ENCODE assay signal across 2 cellular contexts in genomic region chr17:42051013-42051400, GRCh38.
TF ChIP-seq lines count a peak whose summit lies in the region.

No MANE protein-coding gene starts in this region.

TF ChIP-seq in IMR-90, 13 proteins besides CTCF, POLR2A, EP300 and RAD21:
- no peak for TF ChIP-seq MAZ (IDR thresholded peaks at IDR 0.05; ENCODE audit: borderline replicate concordance, low read depth, low read length)
- TF ChIP-seq MAFK (IDR thresholded peaks at IDR 0.05; ENCODE audit: low read depth, low read length): no peak
- no peak for TF ChIP-seq FOS (IDR thresholded peaks at IDR 0.05; ENCODE audit: low read depth, low read length)
- no peak for TF ChIP-seq SMC3 (IDR thresholded peaks at IDR 0.05; ENCODE audit: low read depth, low read length)
- TF ChIP-seq ELK1 (IDR thresholded peaks at IDR 0.05; ENCODE audit: borderline replicate concordance, low read depth, low read length): no peak
- no peak for TF ChIP-seq RFX5 (IDR thresholded peaks at IDR 0.05; ENCODE audit: low read depth, low read length)
- TF ChIP-seq USF2 (IDR thresholded peaks at IDR 0.05; ENCODE audit: low read depth, low read length): no peak
- TF ChIP-seq RCOR1 (IDR thresholded peaks at IDR 0.05; ENCODE audit: insufficient replicate concordance, low read length): no peak
- no peak for TF ChIP-seq MXI1 (IDR thresholded peaks at IDR 0.05; ENCODE audit: borderline replicate concordance, low read depth, low read length)

TF ChIP-seq in H1, 55 proteins besides CTCF, POLR2A, EP300 and RAD21:
- TF ChIP-seq CREB1 (IDR thresholded peaks at IDR 0.05) (no peak), YY1 (IDR thresholded peaks at IDR 0.05; ENCODE audit: low read depth, low read length) (no peak), TAF1 (IDR thresholded peaks at IDR 0.05; ENCODE audit: low read depth, low read length) (0 out of 2 replicates have a peak, but pooled peaks have one; percentile 3), ATF2 (IDR thresholded peaks at IDR 0.05; ENCODE audit: low read length) (no peak), TBP (IDR thresholded peaks at IDR 0.05; ENCODE audit: low read depth, low read length) (0 out of 2 replicates have a peak, but pooled peaks have one; percentile 4), ASH2L (IDR thresholded peaks at IDR 0.05; ENCODE audit: low read length) (no peak), RNF2 (IDR thresholded peaks at IDR 0.05; ENCODE audit: borderline replicate concordance, low read depth, low read length, missing control alignments, poor library complexity, severe bottlenecking) (no peak), TEAD4 (IDR thresholded peaks at IDR 0.05; ENCODE audit: low read depth, low read length) (no peak)
